In the genomic region with DNA sequence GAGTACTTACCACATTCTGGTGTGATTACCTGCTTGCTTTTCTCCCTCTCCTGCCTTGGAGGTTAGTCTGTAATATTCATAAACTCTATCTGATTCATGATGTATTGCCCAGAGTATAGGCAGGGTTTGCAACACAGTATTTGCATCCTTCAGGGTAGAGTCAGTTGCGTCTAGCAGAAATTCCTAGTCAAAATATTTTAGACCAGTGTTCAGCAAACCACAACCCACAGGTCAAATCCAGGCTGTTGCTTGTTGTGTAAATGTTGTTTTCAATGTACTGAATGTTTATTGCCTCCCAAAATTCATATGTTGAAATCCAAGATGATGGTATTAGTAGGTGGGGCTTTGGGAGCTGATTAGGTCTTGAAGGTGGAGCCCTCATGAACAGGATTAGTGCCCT, we compare ENCODE assay signal across 18 cellular contexts.
"Had no signal": no experiment of that assay in that cellular context is flagged by ENCODE, and none has a peak within 500 bp of the region (broad histone marks: within the 10 kb centered on the region; RNA-seq: fewer than 3 reads in every experiment).

No MANE protein-coding gene starts in this region.

- H3K36me3 ChIP-seq: neutrophil, thoracic aorta had no signal

- ATAC-seq: activated CD4-positive, CD25-positive, alpha-beta regulatory T cell treated with anti-CD3 and anti-CD28 coated beads, Interleukin-2, amount 50 U/mL, for 24 hours; activated naive CD8-positive, alpha-beta T cell treated with anti-CD3 and anti-CD28 coated beads, Interleukin-2, amount 50 U/mL, for 24 hours; left ventricle myocardium superior; natural killer cell; stimulated activated effector memory CD8-positive, alpha-beta T cell treated with anti-CD3 and anti-CD28 coated beads, Interleukin-12 subunit alpha, Interleukin-12 subunit beta, amount 100 ng/mL, for 72 hours had no signal

- DNase-seq: activated CD4-positive, alpha-beta T cell treated with anti-CD3 and anti-CD28 coated beads, Interleukin-2, amount 50 U/mL, for 1 hour; activated CD8-positive, alpha-beta memory T cell treated with anti-CD3 and anti-CD28 coated beads for 24 hours; activated naive CD4-positive, alpha-beta T cell treated with Interleukin-2 at 50 U/mL for 16 hours; activated naive CD8-positive, alpha-beta T cell treated with anti-CD3 and anti-CD28 coated beads, Interleukin-2, amount 50 U/mL, for 24 hours; central memory CD4-positive, alpha-beta T cell; cortex of kidney; effector memory CD4-positive, alpha-beta T cell; glutamatergic neuron; hypothalamus; kidney glomerular epithelial cell; left ventricle myocardium superior; mesenchymal stem cell; natural killer cell had no signal

- H3K9me3 ChIP-seq: neutrophil had no signal

- H3K4me3 ChIP-seq: thoracic aorta had no signal

- H3K4me1 ChIP-seq: parathyroid adenoma had no signal
